ENCODE assay signal across 1 cellular context in genomic region chr19:6682607-6683128, GRCh38.
TF ChIP-seq lines count a peak whose summit lies in the region.

No MANE protein-coding gene starts in this region.

TF ChIP-seq in K562, 482 proteins besides CTCF, POLR2A, EP300 and RAD21 (continued from another document and continues in another):
- TF ChIP-seq ZNF407 (IDR thresholded peaks at IDR 0.05; ENCODE audit: low read depth), result peak; percentile 61
- no peak for TF ChIP-seq HINFP (tag; conservative IDR thresholded peaks at IDR 0.05; ENCODE audit: low read depth)
- 0 out of 4 replicates have a peak, but pooled peaks have one; percentile 43 to 53 for TF ChIP-seq FOXA3 (CRISPR knock-in tag; conservative IDR thresholded peaks at IDR 0.05 in 1 of 2, IDR thresholded peaks at IDR 0.05 in 1 of 2)
- TF ChIP-seq TBL1XR1 (IDR thresholded peaks at IDR 0.05; ENCODE audit: low read length in 2 of 2), result peak; percentile 9 to 56; a peak in 1 of 4 replicates
- TF ChIP-seq NR4A1 (CRISPR knock-in tag; IDR thresholded peaks at IDR 0.05), result no peak
- TF ChIP-seq NR4A1 (tag; IDR thresholded peaks at IDR 0.05), result 0 out of 2 replicates have a peak, but pooled peaks have one; percentile 64
- peak; percentile 89; the same call in 1 of the 2 replicates for TF ChIP-seq CC2D1A (IDR thresholded peaks at IDR 0.05)
- no peak for TF ChIP-seq ZHX1 (conservative IDR thresholded peaks at IDR 0.05; ENCODE audit: low read length)
- TF ChIP-seq FOXP4 (CRISPR knock-in tag; IDR thresholded peaks at IDR 0.05; ENCODE audit: borderline replicate concordance), result 0 out of 2 replicates have a peak, but pooled peaks have one; percentile 41
- TF ChIP-seq NCOR1 (IDR thresholded peaks at IDR 0.05), result peak; percentile 96
- 0 out of 2 replicates have a peak, but pooled peaks have one; percentile 30 for TF ChIP-seq CREM (IDR thresholded peaks at IDR 0.05; ENCODE audit: low read depth)
- TF ChIP-seq ARID3A (IDR thresholded peaks at IDR 0.05; ENCODE audit: borderline replicate concordance, low read depth, low read length), result peak; percentile 79; the same call in 1 of the 2 replicates
- peak; percentile 92 for TF ChIP-seq MTA2 (IDR thresholded peaks at IDR 0.05; ENCODE audit: low read depth)
- peak in 1 of 2 experiments; percentile 21; a peak in 1 of 4 replicates for TF ChIP-seq NONO (IDR thresholded peaks at IDR 0.05; ENCODE audit: low read depth in 2 of 2, low read length in 1 of 2)
- TF ChIP-seq MXI1 (IDR thresholded peaks at IDR 0.05; ENCODE audit: low read depth, low read length), result peak; percentile 23; the same call in 1 of the 2 replicates
- TF ChIP-seq MAFK (IDR thresholded peaks at IDR 0.05; ENCODE audit: low read length), result peak; percentile 55; the same call in 1 of the 2 replicates
- TF ChIP-seq STAT5A (IDR thresholded peaks at IDR 0.05; ENCODE audit: borderline replicate concordance, low read length), result peak; percentile 75
- no peak for TF ChIP-seq CLOCK (CRISPR knock-in tag; IDR thresholded peaks at IDR 0.05; ENCODE audit: borderline replicate concordance)
- TF ChIP-seq CBFA2T3 (IDR thresholded peaks at IDR 0.05), result peak; percentile 98
- TF ChIP-seq MAFF (IDR thresholded peaks at IDR 0.05; ENCODE audit: low read length), result peak; percentile 80
- TF ChIP-seq XRCC4 (IDR thresholded peaks at IDR 0.05; ENCODE audit: extremely low read depth, insufficient read depth, insufficient read length), result no peak
- TF ChIP-seq ZMIZ1 (IDR thresholded peaks at IDR 0.05; ENCODE audit: low read depth in 2 of 2, low read length in 2 of 2), result peak in 1 of 2 experiments; percentile 41; a peak in 1 of 4 replicates
- peak in 1 of 2 experiments; percentile 76; a peak in 2 of 4 replicates for TF ChIP-seq HDAC1 (IDR thresholded peaks at IDR 0.05)
- TF ChIP-seq SPI1 (IDR thresholded peaks at IDR 0.05; ENCODE audit: borderline replicate concordance, low read depth, low read length), result peak; percentile 71; the same call in 1 of the 2 replicates
- TF ChIP-seq ZNF449 (CRISPR knock-in tag; IDR thresholded peaks at IDR 0.05), result no peak
- TF ChIP-seq C11orf30 (IDR thresholded peaks at IDR 0.05; ENCODE audit: low read depth), result peak; percentile 76
- peak; percentile 88 for TF ChIP-seq SMARCA4 (IDR thresholded peaks at IDR 0.05)
